Comparison of ENCODE assay signal across 9 cellular contexts in genomic region chr7:145036592-145037386, GRCh38.
DNase-seq lines count a peak whose midpoint lies in the region; ATAC-seq, FAIRE-seq and TF ChIP-seq lines count a peak whose summit lies in the region.
"Had no signal": no experiment of that assay in that cellular context is flagged by ENCODE, and none has a peak within 500 bp of the region (broad histone marks: within the 10 kb centered on the region; RNA-seq: fewer than 3 reads in every experiment).

No MANE protein-coding gene starts in this region.

- CTCF ChIA-PET in MCF 10A (lab: Yijun Ruan, JAX): interaction anchor here (0.6 to 2.9 kb wide), 28 partner anchors 14 to 1795 kb away, joined by 3 to 31 read pairs (median 4); no protein-coding TSS in a partner anchor

- no peak for FAIRE-seq in HTR-8/SVneo (lab: Jason Lieb, UNC)
- FAIRE-seq in RCC 7860 (lab: Jason Lieb, UNC): peak; percentile 73
- FAIRE-seq: endometrium had no signal

- POLR2A ChIA-PET in MCF 10A (lab: Yijun Ruan, JAX): no interaction called here

- peak overlapping the region; percentile 37 for H3K4me3 Mint-ChIP-seq in MCF 10A (ENCODE audit: unreplicated experiment)

- H3K27me3 Mint-ChIP-seq in MCF 10A (ENCODE audit: insufficient read depth, unreplicated experiment): no peaks in the 10 kb centered on the region

- no peaks in the 10 kb centered on the region for H3K4me1 Mint-ChIP-seq in MCF 10A (ENCODE audit: insufficient read depth, unreplicated experiment)

- DNase-seq in NCI-H82 (lab: John Stamatoyannopoulos, UW) (peak; percentile 70), NCI-H82 treated with DMSO at 0.1 percent for 48 hours (lab: John Stamatoyannopoulos, UW; ENCODE audit: unreplicated experiment) (no peak), HTR-8/SVneo (ENCODE audit: insufficient read length, low spot score) (peak; percentile 3), RCC 7860 (ENCODE audit: low spot score) (peak; percentile 33), MCF 10A (ENCODE audit: unreplicated experiment) (peak; percentile 69), left colon (no peak)
- DNase-seq in stimulated activated CD8-positive, alpha-beta memory T cell treated with anti-CD3 and anti-CD28 coated beads, Interleukin-4, amount 100 ng/mL, for 48 hours: peak; percentile 46

- intact Hi-C loops in MCF 10A (cut with micrococcal nuclease): loop anchor here (1.0 to 5.0 kb wide), 3 partner anchors 136 to 1054 kb away; no protein-coding TSS in a partner anchor
- intact Hi-C loops in left colon (cut with DNase I, micrococcal nuclease): no loop called here

- no TSS peak for BruUV-seq in MCF 10A (replicated peaks; lab: Mats Ljungman, UMichigan)

- H3K36me3 Mint-ChIP-seq in MCF 10A (ENCODE audit: insufficient read depth, unreplicated experiment): no peaks in the 10 kb centered on the region

- no peak overlapping the region for H3K27ac Mint-ChIP-seq in MCF 10A (ENCODE audit: low read depth, unreplicated experiment)

- peak; percentile 94 for ATAC-seq in GM21526 (IDR thresholded peaks at IDR 0.05; ENCODE audit: low FRiP score, unreplicated experiment)
- ATAC-seq in left colon: peak; percentile 35

- peak; percentile 77 for TF ChIP-seq CTCF in MCF 10A (IDR thresholded peaks at IDR 0.05; ENCODE audit: unreplicated experiment)

- H3K9me3 Mint-ChIP-seq in MCF 10A (ENCODE audit: unreplicated experiment): peaks cover 8% of the 10 kb centered on the region

Comparison
In these comparisons a context has a peak if more than half of its experiments do, and no peak if none do; other contexts are left out.
1. DNase-seq: peak in NCI-H82 (single experiment), HTR-8/SVneo (single experiment), RCC 7860 (single experiment), MCF 10A (single experiment) and stimulated activated CD8-positive, alpha-beta memory T cell treated with anti-CD3 and anti-CD28 coated beads, Interleukin-4, amount 100 ng/mL, for 48 hours (single experiment); none in NCI-H82 treated with DMSO at 0.1 percent for 48 hours (single experiment) and left colon (0 of 2).